Comparison of ENCODE assay signal across 13 cellular contexts in the genomic region with DNA sequence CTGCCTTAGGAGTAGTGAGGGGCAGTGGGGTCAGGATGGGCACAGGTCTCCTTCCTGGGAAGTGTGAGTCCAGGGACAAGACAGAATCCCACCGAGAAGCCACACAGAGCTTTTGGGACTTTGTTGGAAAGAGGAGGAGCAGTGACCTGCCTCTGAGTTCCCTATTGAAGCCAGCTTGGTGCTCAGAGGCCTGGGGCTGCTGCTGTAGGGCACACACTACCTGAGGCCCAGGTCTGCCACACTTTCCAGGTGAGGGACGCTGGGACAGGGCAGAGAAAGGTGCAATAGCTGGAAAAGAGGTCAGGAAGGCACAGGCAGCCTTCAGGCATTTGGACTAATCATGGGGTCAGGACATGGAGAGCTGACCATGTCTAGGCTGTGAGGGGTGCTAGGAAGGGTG.
"Had no signal": no experiment of that assay in that cellular context is flagged by ENCODE, and none has a peak within 500 bp of the region (broad histone marks: within the 10 kb centered on the region; RNA-seq: fewer than 3 reads in every experiment).

No MANE protein-coding gene starts in this region.

- H3K36me3 ChIP-seq: uterus had no signal

- H3K27me3 ChIP-seq: testis, uterus had no signal

- H3K27ac ChIP-seq: testis, uterus had no signal

- H3K4me3 ChIP-seq: testis, uterus had no signal

- H3K4me1 Mint-ChIP-seq: activated naive CD4-positive, alpha-beta T cell treated with anti-CD3 and anti-CD28 coated beads, Interleukin-2, amount 50 U/mL, for 24 hours; T-helper 17 cell had no signal

- DNase-seq: activated CD4-positive, CD25-positive, alpha-beta regulatory T cell; central memory CD4-positive, alpha-beta T cell; effector memory CD8-positive, alpha-beta T cell; occipital lobe; stimulated activated CD4-positive, alpha-beta T cell treated with anti-CD3 and anti-CD28 coated beads, Interleukin-15, amount 100 ng/mL, for 24 hours; stimulated activated CD4-positive, alpha-beta T cell treated with anti-CD3 and anti-CD28 coated beads, Interleukin-4, amount 100 ng/mL, for 24 hours; T-helper 17 cell; testis; uterus had no signal

- H3K9me3 Mint-ChIP-seq: activated naive CD4-positive, alpha-beta T cell treated with anti-CD3 and anti-CD28 coated beads, Interleukin-2, amount 50 U/mL, for 24 hours; effector memory CD8-positive, alpha-beta T cell; natural killer cell treated with Interleukin-12 subunit alpha and Interleukin-12 subunit beta and Interleukin-15 and Interleukin-18, amount 100 ng/mL, for 72 hours; stimulated activated naive CD8-positive, alpha-beta T cell treated with anti-CD3 and anti-CD28 coated beads, Interleukin-15, Interleukin-2, amounts not matched to agents 100 ng/mL and 50 ng/mL, for 24 hours had no signal

- ATAC-seq: effector memory CD8-positive, alpha-beta T cell; left colon; natural killer cell treated with Interleukin-12 subunit alpha and Interleukin-12 subunit beta and Interleukin-15 and Interleukin-18, amount 100 ng/mL, for 72 hours; T-helper 17 cell had no signal

- H3K36me3 Mint-ChIP-seq: activated naive CD4-positive, alpha-beta T cell treated with anti-CD3 and anti-CD28 coated beads, Interleukin-2, amount 50 U/mL, for 24 hours; natural killer cell treated with Interleukin-12 subunit alpha and Interleukin-12 subunit beta and Interleukin-15 and Interleukin-18, amount 100 ng/mL, for 72 hours had no signal

- H3K4me3 Mint-ChIP-seq: activated naive CD4-positive, alpha-beta T cell treated with anti-CD3 and anti-CD28 coated beads, Interleukin-2, amount 50 U/mL, for 24 hours; effector memory CD8-positive, alpha-beta T cell; natural killer cell treated with Interleukin-12 subunit alpha and Interleukin-12 subunit beta and Interleukin-15 and Interleukin-18, amount 100 ng/mL, for 72 hours; stimulated activated naive CD8-positive, alpha-beta T cell treated with anti-CD3 and anti-CD28 coated beads, Interleukin-15, Interleukin-2, amounts not matched to agents 100 ng/mL and 50 ng/mL, for 24 hours; T-helper 17 cell had no signal

- H3K4me1 ChIP-seq: testis, uterus had no signal

- H3K27me3 Mint-ChIP-seq: activated naive CD4-positive, alpha-beta T cell treated with anti-CD3 and anti-CD28 coated beads, Interleukin-2, amount 50 U/mL, for 24 hours; natural killer cell treated with Interleukin-12 subunit alpha and Interleukin-12 subunit beta and Interleukin-15 and Interleukin-18, amount 100 ng/mL, for 72 hours; stimulated activated naive CD8-positive, alpha-beta T cell treated with anti-CD3 and anti-CD28 coated beads, Interleukin-15, Interleukin-2, amounts not matched to agents 100 ng/mL and 50 ng/mL, for 24 hours had no signal

- H3K27ac Mint-ChIP-seq: activated naive CD4-positive, alpha-beta T cell treated with anti-CD3 and anti-CD28 coated beads, Interleukin-2, amount 50 U/mL, for 24 hours; effector memory CD8-positive, alpha-beta T cell; natural killer cell treated with Interleukin-12 subunit alpha and Interleukin-12 subunit beta and Interleukin-15 and Interleukin-18, amount 100 ng/mL, for 72 hours; stimulated activated naive CD8-positive, alpha-beta T cell treated with anti-CD3 and anti-CD28 coated beads, Interleukin-15, Interleukin-2, amounts not matched to agents 100 ng/mL and 50 ng/mL, for 24 hours; T-helper 17 cell had no signal

- H3K9me3 ChIP-seq: testis, uterus had no signal
